25 cellular contexts compared by ENCODE assay signal in genomic region chrX:149222040-149222439, GRCh38.
"Had no signal": no experiment of that assay in that cellular context is flagged by ENCODE, and none has a peak within 500 bp of the region (broad histone marks: within the 10 kb centered on the region; RNA-seq: fewer than 3 reads in every experiment).

No MANE protein-coding gene starts in this region.

- H3K27me3 Mint-ChIP-seq: progenitor cell of endocrine pancreas; stimulated activated naive B cell treated with anti-CD40 and anti-IgM and Interleukin-4, amounts not matched to agents 10 μg/mL and 1 μg/mL and 100 μg/mL, for 72 hours; stimulated activated naive CD8-positive, alpha-beta T cell treated with anti-CD3 and anti-CD28 coated beads, Interleukin-15, Interleukin-2, amounts not matched to agents 100 ng/mL and 50 ng/mL, for 24 hours had no signal

- H3K4me1 Mint-ChIP-seq: immature natural killer cell; naive thymus-derived CD8-positive, alpha-beta T cell; stimulated activated naive B cell treated with anti-CD40 and anti-IgM and Interleukin-4, amounts not matched to agents 10 μg/mL and 1 μg/mL and 100 μg/mL, for 72 hours had no signal

- H3K36me3 Mint-ChIP-seq: immature natural killer cell; naive thymus-derived CD8-positive, alpha-beta T cell; stimulated activated naive B cell treated with anti-CD40 and anti-IgM and Interleukin-4, amounts not matched to agents 10 μg/mL and 1 μg/mL and 100 μg/mL, for 72 hours had no signal

- ATAC-seq: left colon; left lung; lower lobe of right lung; naive thymus-derived CD8-positive, alpha-beta T cell; right lobe of liver; stimulated activated naive B cell treated with anti-CD40 and anti-IgM and Interleukin-4, amounts not matched to agents 10 μg/mL and 1 μg/mL and 100 μg/mL, for 72 hours had no signal

- H3K4me3 ChIP-seq: left lung, lower lobe of right lung, ovary, right atrium auricular region, right lobe of liver, skin epidermis, testis, thyroid gland, transverse colon, upper lobe of left lung, vagina had no signal

- H3K4me3 Mint-ChIP-seq: immature natural killer cell; naive thymus-derived CD8-positive, alpha-beta T cell; stimulated activated naive B cell treated with anti-CD40 and anti-IgM and Interleukin-4, amounts not matched to agents 10 μg/mL and 1 μg/mL and 100 μg/mL, for 72 hours; stimulated activated naive CD8-positive, alpha-beta T cell treated with anti-CD3 and anti-CD28 coated beads, Interleukin-15, Interleukin-2, amounts not matched to agents 100 ng/mL and 50 ng/mL, for 24 hours had no signal

- H3K27ac Mint-ChIP-seq: immature natural killer cell; naive thymus-derived CD8-positive, alpha-beta T cell; progenitor cell of endocrine pancreas; stimulated activated naive B cell treated with anti-CD40 and anti-IgM and Interleukin-4, amounts not matched to agents 10 μg/mL and 1 μg/mL and 100 μg/mL, for 72 hours; stimulated activated naive CD8-positive, alpha-beta T cell treated with anti-CD3 and anti-CD28 coated beads, Interleukin-15, Interleukin-2, amounts not matched to agents 100 ng/mL and 50 ng/mL, for 24 hours had no signal

- DNase-seq: hypothalamus; immature natural killer cell; kidney; left colon; left lung; lower lobe of right lung; mammary epithelial cell; mesenchymal stem cell; naive thymus-derived CD8-positive, alpha-beta T cell; ovary; right lobe of liver; stimulated activated CD4-positive, alpha-beta T cell treated with anti-CD3 and anti-CD28 coated beads, Interleukin-12 subunit alpha, Interleukin-12 subunit beta, amount 100 ng/mL, for 4 hours; stimulated activated CD4-positive, alpha-beta T cell treated with anti-CD3 and anti-CD28 coated beads, Interleukin-15, amount 100 ng/mL, for 24 hours; stimulated activated CD4-positive, alpha-beta T cell treated with anti-CD3 and anti-CD28 coated beads, Interleukin-2, amount 100 ng/mL, for 24 hours; stimulated activated CD4-positive, alpha-beta T cell treated with anti-CD3 and anti-CD28 coated beads, Interleukin-4, amount 100 ng/mL, for 1 hour; stimulated activated naive B cell treated with anti-CD40 and anti-IgM and Interleukin-4, amounts not matched to agents 10 μg/mL and 1 μg/mL and 100 μg/mL, for 72 hours; testis; thyroid gland; transverse colon; upper lobe of left lung had no signal
